In the genomic region with DNA sequence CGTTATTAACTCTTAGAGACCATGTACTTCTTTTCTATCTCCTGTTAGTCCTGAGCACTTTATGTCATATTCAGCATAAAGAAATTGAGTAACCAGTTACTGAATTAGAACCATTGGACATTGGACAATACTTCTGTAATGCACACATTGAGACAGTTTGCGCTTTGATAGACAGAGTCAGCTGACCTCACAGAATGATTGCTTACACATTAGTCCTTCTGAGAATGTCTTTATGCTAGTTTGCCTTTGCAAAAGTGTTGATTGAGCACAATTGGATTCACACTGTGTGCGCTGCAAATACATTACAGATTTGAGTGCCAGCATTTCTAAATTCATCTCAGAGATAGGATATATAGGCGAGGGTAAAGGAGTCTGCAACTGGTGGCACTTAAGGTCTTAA, we compare ENCODE assay signal across 19 cellular contexts.
"Had no signal": no experiment of that assay in that cellular context is flagged by ENCODE, and none has a peak within 500 bp of the region (broad histone marks: within the 10 kb centered on the region; RNA-seq: fewer than 3 reads in every experiment).

No MANE protein-coding gene starts in this region.

- H3K36me3 Mint-ChIP-seq: activated naive CD8-positive, alpha-beta T cell treated with anti-CD3 and anti-CD28 coated beads, Interleukin-2, amount 10 ng/mL, durations not matched to agents 7 days and 5 days; stimulated activated naive B cell treated with anti-CD40 and anti-IgM and Interleukin-4, amounts not matched to agents 10 μg/mL and 1 μg/mL and 100 μg/mL, for 72 hours had no signal

- H3K4me3 ChIP-seq: heart left ventricle, left lung, mucosa of descending colon, right atrium auricular region, skin epidermis, suprapubic skin, upper lobe of left lung had no signal

- H3K9me3 Mint-ChIP-seq: activated naive CD8-positive, alpha-beta T cell treated with anti-CD3 and anti-CD28 coated beads, Interleukin-2, amount 10 ng/mL, durations not matched to agents 7 days and 5 days; naive thymus-derived CD4-positive, alpha-beta T cell; stimulated activated naive B cell treated with anti-CD40 and anti-IgM and Interleukin-4, amounts not matched to agents 10 μg/mL and 1 μg/mL and 100 μg/mL, for 72 hours had no signal

- H3K27ac ChIP-seq: brain microvascular endothelial cell, heart left ventricle, left lung, right atrium auricular region, skin epidermis, suprapubic skin, upper lobe of left lung had no signal

- DNase-seq: activated CD4-positive, alpha-beta T cell treated with anti-CD3 and anti-CD28 coated beads, Interleukin-2, amount 50 U/mL, for 1 hour; activated naive CD4-positive, alpha-beta T cell; activated naive CD8-positive, alpha-beta T cell treated with anti-CD3 and anti-CD28 coated beads, Interleukin-2, amount 10 ng/mL, durations not matched to agents 7 days and 5 days; activated T-cell treated with anti-CD3 and anti-CD28 coated beads for 4 hours; brain microvascular endothelial cell; dermis blood vessel endothelial cell; heart left ventricle; left lung; mammary epithelial cell; mucosa of descending colon; naive thymus-derived CD4-positive, alpha-beta T cell; stimulated activated CD4-positive, alpha-beta T cell treated with anti-CD3 and anti-CD28 coated beads, Interleukin-15, amount 100 ng/mL, for 24 hours; stimulated activated CD4-positive, alpha-beta T cell treated with anti-CD3 and anti-CD28 coated beads, Interleukin-4, amount 100 ng/mL, for 1 hour; stimulated activated naive B cell treated with anti-CD40 and anti-IgM and Interleukin-4, amounts not matched to agents 10 μg/mL and 1 μg/mL and 100 μg/mL, for 72 hours; upper lobe of left lung had no signal

- H3K27ac Mint-ChIP-seq: activated naive CD8-positive, alpha-beta T cell treated with anti-CD3 and anti-CD28 coated beads, Interleukin-2, amount 10 ng/mL, durations not matched to agents 7 days and 5 days; naive thymus-derived CD4-positive, alpha-beta T cell; stimulated activated naive B cell treated with anti-CD40 and anti-IgM and Interleukin-4, amounts not matched to agents 10 μg/mL and 1 μg/mL and 100 μg/mL, for 72 hours had no signal

- H3K4me3 Mint-ChIP-seq: activated naive CD8-positive, alpha-beta T cell treated with anti-CD3 and anti-CD28 coated beads, Interleukin-2, amount 10 ng/mL, durations not matched to agents 7 days and 5 days; naive thymus-derived CD4-positive, alpha-beta T cell; stimulated activated naive B cell treated with anti-CD40 and anti-IgM and Interleukin-4, amounts not matched to agents 10 μg/mL and 1 μg/mL and 100 μg/mL, for 72 hours had no signal

- H3K36me3 ChIP-seq: brain microvascular endothelial cell, left lung, right atrium auricular region, suprapubic skin, upper lobe of left lung had no signal

- H3K27me3 ChIP-seq: brain microvascular endothelial cell, heart left ventricle, left lung, right atrium auricular region, suprapubic skin had no signal

- H3K9me3 ChIP-seq: heart left ventricle, left lung, mucosa of descending colon, right atrium auricular region, suprapubic skin, upper lobe of left lung had no signal

- ATAC-seq: activated CD4-positive, CD25-positive, alpha-beta regulatory T cell treated with anti-CD3 and anti-CD28 coated beads, Interleukin-2, amount 50 U/mL, for 24 hours; heart left ventricle; left lung; mucosa of descending colon; naive thymus-derived CD4-positive, alpha-beta T cell; stimulated activated naive B cell treated with anti-CD40 and anti-IgM and Interleukin-4, amounts not matched to agents 10 μg/mL and 1 μg/mL and 100 μg/mL, for 72 hours had no signal

- H3K27me3 Mint-ChIP-seq: activated naive CD8-positive, alpha-beta T cell treated with anti-CD3 and anti-CD28 coated beads, Interleukin-2, amount 10 ng/mL, durations not matched to agents 7 days and 5 days; naive thymus-derived CD4-positive, alpha-beta T cell; stimulated activated naive B cell treated with anti-CD40 and anti-IgM and Interleukin-4, amounts not matched to agents 10 μg/mL and 1 μg/mL and 100 μg/mL, for 72 hours had no signal
